In the genomic region with DNA sequence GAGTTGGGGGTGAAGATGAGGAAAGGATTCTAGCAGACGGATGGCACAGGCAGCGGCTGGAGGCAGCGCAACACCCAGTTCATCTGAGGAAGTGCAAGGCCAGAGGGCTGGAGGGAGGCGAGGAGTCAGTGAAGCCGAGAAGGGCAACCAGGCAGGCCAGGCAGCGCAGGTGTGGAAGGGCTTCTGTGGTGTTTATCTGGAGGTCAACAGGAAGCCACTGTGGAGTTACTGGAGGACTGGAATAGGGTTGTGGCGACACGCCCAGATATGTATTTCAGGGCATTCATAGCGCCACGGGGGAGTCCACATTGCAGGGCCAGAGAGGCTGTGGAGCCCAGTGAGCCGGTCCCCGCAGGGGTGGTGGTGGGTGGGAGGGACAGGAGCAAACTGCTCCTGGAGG, we compare ENCODE assay signal across 12 cellular contexts.
"Had no signal": no experiment of that assay in that cellular context is flagged by ENCODE, and none has a peak within 500 bp of the region (broad histone marks: within the 10 kb centered on the region; RNA-seq: fewer than 3 reads in every experiment).

No MANE protein-coding gene starts in this region.

- H3K4me3 ChIP-seq: lower lobe of right lung, skin epidermis had no signal

- ATAC-seq: activated CD8-positive, alpha-beta memory T cell treated with anti-CD3 and anti-CD28 coated beads, Interleukin-2, amount 10 ng/mL, durations not matched to agents 7 days and 5 days; naive thymus-derived CD8-positive, alpha-beta T cell; stimulated activated naive B cell treated with anti-CD40 and anti-IgM and Interleukin-4, amounts not matched to agents 10 μg/mL and 1 μg/mL and 100 μg/mL, for 72 hours had no signal

- H3K4me1 ChIP-seq: foreskin keratinocyte, lower lobe of right lung had no signal

- H3K36me3 ChIP-seq: lower lobe of right lung had no signal

- H3K27ac ChIP-seq: foreskin keratinocyte, skin epidermis had no signal

- H3K9me3 ChIP-seq: lower lobe of right lung had no signal

- DNase-seq: activated CD4-positive, alpha-beta T cell treated with anti-CD3 and anti-CD28 coated beads, Interleukin-2, amount 50 U/mL, for 48 hours; activated CD4-positive, CD25-positive, alpha-beta regulatory T cell treated with anti-CD3 and anti-CD28 coated beads, Interleukin-2, amount 50 U/mL, for 72 hours; activated CD8-positive, alpha-beta memory T cell treated with anti-CD3 and anti-CD28 coated beads, Interleukin-2, amount 10 ng/mL, durations not matched to agents 7 days and 5 days; activated effector memory CD4-positive, alpha-beta T cell treated with Interleukin-2 at 50 U/mL for 16 hours; activated T-cell treated with anti-CD3 and anti-CD28 coated beads, Interleukin-2, amount 50 U/mL, for 24 hours; foreskin keratinocyte; naive thymus-derived CD8-positive, alpha-beta T cell; SHP77 treated with DMSO at 0.1 percent for 48 hours; stimulated activated naive B cell treated with anti-CD40 and anti-IgM and Interleukin-4, amounts not matched to agents 10 μg/mL and 1 μg/mL and 100 μg/mL, for 72 hours; T-helper 2 cell had no signal
